In the genomic region with DNA sequence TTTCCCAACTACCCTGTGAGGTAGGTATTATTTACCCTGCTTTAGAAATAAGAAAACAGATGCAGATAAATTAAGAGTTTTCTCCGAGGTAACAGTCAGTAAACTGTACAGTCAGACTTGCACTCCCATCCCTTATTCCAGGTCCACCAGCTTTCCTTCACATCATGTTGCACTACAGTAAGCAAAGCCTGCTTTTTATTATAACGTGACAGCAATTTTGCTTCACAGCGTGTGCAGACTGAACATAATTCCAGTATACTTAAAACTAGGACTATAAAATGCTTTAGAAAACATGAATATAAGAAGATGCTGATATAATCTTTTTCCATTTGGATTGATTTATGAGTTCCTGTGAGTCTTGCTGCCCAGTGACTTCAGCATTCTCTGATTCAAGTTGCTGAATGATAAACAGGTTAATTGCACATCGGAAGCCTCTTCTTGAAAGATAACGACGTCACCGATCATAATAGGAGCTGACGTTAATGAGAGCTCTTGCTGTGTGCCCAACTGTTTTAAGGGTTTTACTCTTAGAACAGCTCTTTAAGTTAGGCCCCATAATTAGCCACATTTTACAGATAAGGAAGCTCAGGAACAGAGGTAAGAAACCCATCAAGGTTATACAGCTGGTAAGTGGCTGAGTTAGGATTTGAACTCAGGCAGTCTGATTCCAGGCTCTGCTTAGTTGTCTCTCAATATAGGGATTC, we compare ENCODE assay signal across 1 cellular context.
TF ChIP-seq lines count a peak whose summit lies in the region.

No MANE protein-coding gene starts in this region.

TF ChIP-seq in K562, 482 proteins besides CTCF, POLR2A, EP300 and RAD21 (continued from another document and continues in another):
- TF ChIP-seq, protein P1, sequence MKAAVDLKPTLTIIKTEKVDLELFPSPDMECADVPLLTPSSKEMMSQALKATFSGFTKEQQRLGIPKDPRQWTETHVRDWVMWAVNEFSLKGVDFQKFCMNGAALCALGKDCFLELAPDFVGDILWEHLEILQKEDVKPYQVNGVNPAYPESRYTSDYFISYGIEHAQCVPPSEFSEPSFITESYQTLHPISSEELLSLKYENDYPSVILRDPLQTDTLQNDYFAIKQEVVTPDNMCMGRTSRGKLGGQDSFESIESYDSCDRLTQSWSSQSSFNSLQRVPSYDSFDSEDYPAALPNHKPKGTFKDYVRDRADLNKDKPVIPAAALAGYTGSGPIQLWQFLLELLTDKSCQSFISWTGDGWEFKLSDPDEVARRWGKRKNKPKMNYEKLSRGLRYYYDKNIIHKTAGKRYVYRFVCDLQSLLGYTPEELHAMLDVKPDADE (conservative IDR thresholded peaks at IDR 0.05; ENCODE audit: control insufficient read depth, low read depth, low read length) = no peak
- TF ChIP-seq KLF10 (CRISPR knock-in tag; IDR thresholded peaks at IDR 0.05) (no peak), CBFA2T3 (IDR thresholded peaks at IDR 0.05) (peak; percentile 90), ZSCAN29 (IDR thresholded peaks at IDR 0.05) (no peak), ZKSCAN1 (IDR thresholded peaks at IDR 0.05; ENCODE audit: low read depth, low read length) (no peak), MECOM (CRISPR knock-in tag; IDR thresholded peaks at IDR 0.05) (no peak), RBM15 (IDR thresholded peaks at IDR 0.05; ENCODE audit: insufficient read depth, low read length) (no peak), SMAD1 (IDR thresholded peaks at IDR 0.05; ENCODE audit: low read depth, low read length, partially characterized antibody) (no peak), U2AF1 (optimal IDR thresholded peaks at IDR 0.05; ENCODE audit: low read depth, low read length) (no peak), ZBTB17 (CRISPR knock-in tag; IDR thresholded peaks at IDR 0.05) (no peak), GTF2E2 (tag; IDR thresholded peaks at IDR 0.05) (no peak), ZNF354B (CRISPR knock-in tag; IDR thresholded peaks at IDR 0.05) (no peak), ETV1 (tag; conservative IDR thresholded peaks at IDR 0.05; ENCODE audit: low read depth) (peak; percentile 92), ZNF253 (CRISPR knock-in tag; conservative IDR thresholded peaks at IDR 0.05) (no peak), ELF2 (CRISPR knock-in tag; IDR thresholded peaks at IDR 0.05) (no peak), FOXJ2 (tag; IDR thresholded peaks at IDR 0.05) (0 out of 2 replicates have a peak, but pooled peaks have one; percentile 6), RBM14 (IDR thresholded peaks at IDR 0.05; ENCODE audit: borderline replicate concordance, insufficient read depth, low read depth, low read length) (no peak), YY1 (IDR thresholded peaks at IDR 0.05; ENCODE audit: borderline replicate concordance in 1 of 3, control insufficient read depth in 1 of 3, extremely low read depth in 1 of 3, insufficient read depth in 3 of 3, insufficient read length in 1 of 3, insufficient replicate concordance in 2 of 3, low read depth in 1 of 3, low read length in 2 of 3) (no peak), STAG1 (CRISPR knock-in tag; IDR thresholded peaks at IDR 0.05; ENCODE audit: borderline replicate concordance) (no peak), ATF1 (CRISPR knock-in tag; IDR thresholded peaks at IDR 0.05) (no peak), ATF1 (tag; IDR thresholded peaks at IDR 0.05) (peak; percentile 91), TCF7 (IDR thresholded peaks at IDR 0.05; ENCODE audit: borderline replicate concordance) (no peak), HNRNPL (IDR thresholded peaks at IDR 0.05; ENCODE audit: low read depth, low read length) (no peak), FOXA1 (IDR thresholded peaks at IDR 0.05; ENCODE audit: borderline replicate concordance) (no peak), SMAD3 (CRISPR knock-in tag; conservative IDR thresholded peaks at IDR 0.05) (no peak), RBM34 (IDR thresholded peaks at IDR 0.05; ENCODE audit: borderline replicate concordance, insufficient read depth, low read length) (no peak)
- TF ChIP-seq, protein P2, sequence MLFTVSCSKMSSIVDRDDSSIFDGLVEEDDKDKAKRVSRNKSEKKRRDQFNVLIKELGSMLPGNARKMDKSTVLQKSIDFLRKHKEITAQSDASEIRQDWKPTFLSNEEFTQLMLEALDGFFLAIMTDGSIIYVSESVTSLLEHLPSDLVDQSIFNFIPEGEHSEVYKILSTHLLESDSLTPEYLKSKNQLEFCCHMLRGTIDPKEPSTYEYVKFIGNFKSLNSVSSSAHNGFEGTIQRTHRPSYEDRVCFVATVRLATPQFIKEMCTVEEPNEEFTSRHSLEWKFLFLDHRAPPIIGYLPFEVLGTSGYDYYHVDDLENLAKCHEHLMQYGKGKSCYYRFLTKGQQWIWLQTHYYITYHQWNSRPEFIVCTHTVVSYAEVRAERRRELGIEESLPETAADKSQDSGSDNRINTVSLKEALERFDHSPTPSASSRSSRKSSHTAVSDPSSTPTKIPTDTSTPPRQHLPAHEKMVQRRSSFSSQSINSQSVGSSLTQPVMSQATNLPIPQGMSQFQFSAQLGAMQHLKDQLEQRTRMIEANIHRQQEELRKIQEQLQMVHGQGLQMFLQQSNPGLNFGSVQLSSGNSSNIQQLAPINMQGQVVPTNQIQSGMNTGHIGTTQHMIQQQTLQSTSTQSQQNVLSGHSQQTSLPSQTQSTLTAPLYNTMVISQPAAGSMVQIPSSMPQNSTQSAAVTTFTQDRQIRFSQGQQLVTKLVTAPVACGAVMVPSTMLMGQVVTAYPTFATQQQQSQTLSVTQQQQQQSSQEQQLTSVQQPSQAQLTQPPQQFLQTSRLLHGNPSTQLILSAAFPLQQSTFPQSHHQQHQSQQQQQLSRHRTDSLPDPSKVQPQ (CRISPR knock-in tag; IDR thresholded peaks at IDR 0.05; ENCODE audit: borderline replicate concordance) = no peak
- TF ChIP-seq, protein P3, sequence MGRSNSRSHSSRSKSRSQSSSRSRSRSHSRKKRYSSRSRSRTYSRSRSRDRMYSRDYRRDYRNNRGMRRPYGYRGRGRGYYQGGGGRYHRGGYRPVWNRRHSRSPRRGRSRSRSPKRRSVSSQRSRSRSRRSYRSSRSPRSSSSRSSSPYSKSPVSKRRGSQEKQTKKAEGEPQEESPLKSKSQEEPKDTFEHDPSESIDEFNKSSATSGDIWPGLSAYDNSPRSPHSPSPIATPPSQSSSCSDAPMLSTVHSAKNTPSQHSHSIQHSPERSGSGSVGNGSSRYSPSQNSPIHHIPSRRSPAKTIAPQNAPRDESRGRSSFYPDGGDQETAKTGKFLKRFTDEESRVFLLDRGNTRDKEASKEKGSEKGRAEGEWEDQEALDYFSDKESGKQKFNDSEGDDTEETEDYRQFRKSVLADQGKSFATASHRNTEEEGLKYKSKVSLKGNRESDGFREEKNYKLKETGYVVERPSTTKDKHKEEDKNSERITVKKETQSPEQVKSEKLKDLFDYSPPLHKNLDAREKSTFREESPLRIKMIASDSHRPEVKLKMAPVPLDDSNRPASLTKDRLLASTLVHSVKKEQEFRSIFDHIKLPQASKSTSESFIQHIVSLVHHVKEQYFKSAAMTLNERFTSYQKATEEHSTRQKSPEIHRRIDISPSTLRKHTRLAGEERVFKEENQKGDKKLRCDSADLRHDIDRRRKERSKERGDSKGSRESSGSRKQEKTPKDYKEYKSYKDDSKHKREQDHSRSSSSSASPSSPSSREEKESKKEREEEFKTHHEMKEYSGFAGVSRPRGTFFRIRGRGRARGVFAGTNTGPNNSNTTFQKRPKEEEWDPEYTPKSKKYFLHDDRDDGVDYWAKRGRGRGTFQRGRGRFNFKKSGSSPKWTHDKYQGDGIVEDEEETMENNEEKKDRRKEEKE (IDR thresholded peaks at IDR 0.05; ENCODE audit: borderline replicate concordance in 1 of 2, control insufficient read depth in 1 of 2, low read depth in 2 of 2, low read length in 1 of 2) = no peak
- TF ChIP-seq, protein P4, sequence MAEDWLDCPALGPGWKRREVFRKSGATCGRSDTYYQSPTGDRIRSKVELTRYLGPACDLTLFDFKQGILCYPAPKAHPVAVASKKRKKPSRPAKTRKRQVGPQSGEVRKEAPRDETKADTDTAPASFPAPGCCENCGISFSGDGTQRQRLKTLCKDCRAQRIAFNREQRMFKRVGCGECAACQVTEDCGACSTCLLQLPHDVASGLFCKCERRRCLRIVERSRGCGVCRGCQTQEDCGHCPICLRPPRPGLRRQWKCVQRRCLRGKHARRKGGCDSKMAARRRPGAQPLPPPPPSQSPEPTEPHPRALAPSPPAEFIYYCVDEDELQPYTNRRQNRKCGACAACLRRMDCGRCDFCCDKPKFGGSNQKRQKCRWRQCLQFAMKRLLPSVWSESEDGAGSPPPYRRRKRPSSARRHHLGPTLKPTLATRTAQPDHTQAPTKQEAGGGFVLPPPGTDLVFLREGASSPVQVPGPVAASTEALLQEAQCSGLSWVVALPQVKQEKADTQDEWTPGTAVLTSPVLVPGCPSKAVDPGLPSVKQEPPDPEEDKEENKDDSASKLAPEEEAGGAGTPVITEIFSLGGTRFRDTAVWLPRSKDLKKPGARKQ (CRISPR knock-in tag; IDR thresholded peaks at IDR 0.05) = no peak
- TF ChIP-seq, protein P5, sequence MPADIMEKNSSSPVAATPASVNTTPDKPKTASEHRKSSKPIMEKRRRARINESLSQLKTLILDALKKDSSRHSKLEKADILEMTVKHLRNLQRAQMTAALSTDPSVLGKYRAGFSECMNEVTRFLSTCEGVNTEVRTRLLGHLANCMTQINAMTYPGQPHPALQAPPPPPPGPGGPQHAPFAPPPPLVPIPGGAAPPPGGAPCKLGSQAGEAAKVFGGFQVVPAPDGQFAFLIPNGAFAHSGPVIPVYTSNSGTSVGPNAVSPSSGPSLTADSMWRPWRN (IDR thresholded peaks at IDR 0.05; ENCODE audit: low read depth) = peak; percentile 72
- TF ChIP-seq, protein P6, sequence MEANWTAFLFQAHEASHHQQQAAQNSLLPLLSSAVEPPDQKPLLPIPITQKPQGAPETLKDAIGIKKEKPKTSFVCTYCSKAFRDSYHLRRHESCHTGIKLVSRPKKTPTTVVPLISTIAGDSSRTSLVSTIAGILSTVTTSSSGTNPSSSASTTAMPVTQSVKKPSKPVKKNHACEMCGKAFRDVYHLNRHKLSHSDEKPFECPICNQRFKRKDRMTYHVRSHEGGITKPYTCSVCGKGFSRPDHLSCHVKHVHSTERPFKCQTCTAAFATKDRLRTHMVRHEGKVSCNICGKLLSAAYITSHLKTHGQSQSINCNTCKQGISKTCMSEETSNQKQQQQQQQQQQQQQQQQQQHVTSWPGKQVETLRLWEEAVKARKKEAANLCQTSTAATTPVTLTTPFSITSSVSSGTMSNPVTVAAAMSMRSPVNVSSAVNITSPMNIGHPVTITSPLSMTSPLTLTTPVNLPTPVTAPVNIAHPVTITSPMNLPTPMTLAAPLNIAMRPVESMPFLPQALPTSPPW (CRISPR knock-in tag; IDR thresholded peaks at IDR 0.05) = no peak
- TF ChIP-seq, protein P7, sequence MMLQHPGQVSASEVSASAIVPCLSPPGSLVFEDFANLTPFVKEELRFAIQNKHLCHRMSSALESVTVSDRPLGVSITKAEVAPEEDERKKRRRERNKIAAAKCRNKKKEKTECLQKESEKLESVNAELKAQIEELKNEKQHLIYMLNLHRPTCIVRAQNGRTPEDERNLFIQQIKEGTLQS (IDR thresholded peaks at IDR 0.05) = peak; percentile 86
- TF ChIP-seq, protein P7 (CRISPR knock-in tag; conservative IDR thresholded peaks at IDR 0.05) = no peak
- TF ChIP-seq, protein P8, sequence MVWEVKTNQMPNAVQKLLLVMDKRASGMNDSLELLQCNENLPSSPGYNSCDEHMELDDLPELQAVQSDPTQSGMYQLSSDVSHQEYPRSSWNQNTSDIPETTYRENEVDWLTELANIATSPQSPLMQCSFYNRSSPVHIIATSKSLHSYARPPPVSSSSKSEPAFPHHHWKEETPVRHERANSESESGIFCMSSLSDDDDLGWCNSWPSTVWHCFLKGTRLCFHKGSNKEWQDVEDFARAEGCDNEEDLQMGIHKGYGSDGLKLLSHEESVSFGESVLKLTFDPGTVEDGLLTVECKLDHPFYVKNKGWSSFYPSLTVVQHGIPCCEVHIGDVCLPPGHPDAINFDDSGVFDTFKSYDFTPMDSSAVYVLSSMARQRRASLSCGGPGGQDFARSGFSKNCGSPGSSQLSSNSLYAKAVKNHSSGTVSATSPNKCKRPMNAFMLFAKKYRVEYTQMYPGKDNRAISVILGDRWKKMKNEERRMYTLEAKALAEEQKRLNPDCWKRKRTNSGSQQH (CRISPR knock-in tag; IDR thresholded peaks at IDR 0.05) = no peak
- TF ChIP-seq, protein P9, sequence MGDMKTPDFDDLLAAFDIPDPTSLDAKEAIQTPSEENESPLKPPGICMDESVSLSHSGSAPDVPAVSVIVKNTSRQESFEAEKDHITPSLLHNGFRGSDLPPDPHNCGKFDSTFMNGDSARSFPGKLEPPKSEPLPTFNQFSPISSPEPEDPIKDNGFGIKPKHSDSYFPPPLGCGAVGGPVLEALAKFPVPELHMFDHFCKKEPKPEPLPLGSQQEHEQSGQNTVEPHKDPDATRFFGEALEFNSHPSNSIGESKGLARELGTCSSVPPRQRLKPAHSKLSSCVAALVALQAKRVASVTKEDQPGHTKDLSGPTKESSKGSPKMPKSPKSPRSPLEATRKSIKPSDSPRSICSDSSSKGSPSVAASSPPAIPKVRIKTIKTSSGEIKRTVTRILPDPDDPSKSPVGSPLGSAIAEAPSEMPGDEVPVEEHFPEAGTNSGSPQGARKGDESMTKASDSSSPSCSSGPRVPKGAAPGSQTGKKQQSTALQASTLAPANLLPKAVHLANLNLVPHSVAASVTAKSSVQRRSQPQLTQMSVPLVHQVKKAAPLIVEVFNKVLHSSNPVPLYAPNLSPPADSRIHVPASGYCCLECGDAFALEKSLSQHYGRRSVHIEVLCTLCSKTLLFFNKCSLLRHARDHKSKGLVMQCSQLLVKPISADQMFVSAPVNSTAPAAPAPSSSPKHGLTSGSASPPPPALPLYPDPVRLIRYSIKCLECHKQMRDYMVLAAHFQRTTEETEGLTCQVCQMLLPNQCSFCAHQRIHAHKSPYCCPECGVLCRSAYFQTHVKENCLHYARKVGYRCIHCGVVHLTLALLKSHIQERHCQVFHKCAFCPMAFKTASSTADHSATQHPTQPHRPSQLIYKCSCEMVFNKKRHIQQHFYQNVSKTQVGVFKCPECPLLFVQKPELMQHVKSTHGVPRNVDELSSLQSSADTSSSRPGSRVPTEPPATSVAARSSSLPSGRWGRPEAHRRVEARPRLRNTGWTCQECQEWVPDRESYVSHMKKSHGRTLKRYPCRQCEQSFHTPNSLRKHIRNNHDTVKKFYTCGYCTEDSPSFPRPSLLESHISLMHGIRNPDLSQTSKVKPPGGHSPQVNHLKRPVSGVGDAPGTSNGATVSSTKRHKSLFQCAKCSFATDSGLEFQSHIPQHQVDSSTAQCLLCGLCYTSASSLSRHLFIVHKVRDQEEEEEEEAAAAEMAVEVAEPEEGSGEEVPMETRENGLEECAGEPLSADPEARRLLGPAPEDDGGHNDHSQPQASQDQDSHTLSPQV (IDR thresholded peaks at IDR 0.05) = peak; percentile 63; the same call in 1 of the 2 replicates
- TF ChIP-seq, protein P10, sequence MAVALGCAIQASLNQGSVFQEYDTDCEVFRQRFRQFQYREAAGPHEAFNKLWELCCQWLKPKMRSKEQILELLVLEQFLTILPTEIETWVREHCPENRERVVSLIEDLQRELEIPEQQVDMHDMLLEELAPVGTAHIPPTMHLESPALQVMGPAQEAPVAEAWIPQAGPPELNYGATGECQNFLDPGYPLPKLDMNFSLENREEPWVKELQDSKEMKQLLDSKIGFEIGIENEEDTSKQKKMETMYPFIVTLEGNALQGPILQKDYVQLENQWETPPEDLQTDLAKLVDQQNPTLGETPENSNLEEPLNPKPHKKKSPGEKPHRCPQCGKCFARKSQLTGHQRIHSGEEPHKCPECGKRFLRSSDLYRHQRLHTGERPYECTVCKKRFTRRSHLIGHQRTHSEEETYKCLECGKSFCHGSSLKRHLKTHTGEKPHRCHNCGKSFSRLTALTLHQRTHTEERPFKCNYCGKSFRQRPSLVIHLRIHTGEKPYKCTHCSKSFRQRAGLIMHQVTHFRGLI (CRISPR knock-in tag; IDR thresholded peaks at IDR 0.05) = no peak
